1 cellular context compared by ENCODE assay signal in genomic region chrX:130155564-130155963, GRCh38.
TF ChIP-seq lines count a peak whose summit lies in the region.

No MANE protein-coding gene starts in this region.

TF ChIP-seq in K562, 482 proteins besides CTCF, POLR2A, EP300 and RAD21 (continued from another document):
- TF ChIP-seq, protein P1, sequence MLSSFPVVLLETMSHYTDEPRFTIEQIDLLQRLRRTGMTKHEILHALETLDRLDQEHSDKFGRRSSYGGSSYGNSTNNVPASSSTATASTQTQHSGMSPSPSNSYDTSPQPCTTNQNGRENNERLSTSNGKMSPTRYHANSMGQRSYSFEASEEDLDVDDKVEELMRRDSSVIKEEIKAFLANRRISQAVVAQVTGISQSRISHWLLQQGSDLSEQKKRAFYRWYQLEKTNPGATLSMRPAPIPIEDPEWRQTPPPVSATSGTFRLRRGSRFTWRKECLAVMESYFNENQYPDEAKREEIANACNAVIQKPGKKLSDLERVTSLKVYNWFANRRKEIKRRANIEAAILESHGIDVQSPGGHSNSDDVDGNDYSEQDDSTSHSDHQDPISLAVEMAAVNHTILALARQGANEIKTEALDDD (IDR thresholded peaks at IDR 0.05): peak; percentile 49; the same call in 1 of the 2 replicates
